In the genomic region with DNA sequence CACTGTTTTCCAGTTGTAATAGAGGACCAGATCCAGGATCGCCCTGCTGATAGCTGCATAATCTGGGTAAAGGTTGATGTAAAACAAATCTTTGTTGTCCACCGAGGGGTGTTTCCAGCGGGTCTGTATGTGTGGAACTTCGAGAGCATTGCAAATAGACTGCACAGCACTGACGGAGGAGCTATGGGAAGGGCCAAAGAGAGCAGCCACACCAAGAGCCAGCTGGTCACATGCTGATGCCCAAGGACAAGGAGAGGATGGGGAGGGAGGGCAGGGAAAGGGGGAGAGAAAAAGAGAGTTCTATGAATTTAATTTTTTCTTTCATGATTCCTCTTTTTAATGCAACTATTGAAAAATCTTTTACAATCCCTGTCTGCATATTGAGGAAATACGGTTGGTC, we compare ENCODE assay signal across 8 cellular contexts.
"Had no signal": no experiment of that assay in that cellular context is flagged by ENCODE, and none has a peak within 500 bp of the region (broad histone marks: within the 10 kb centered on the region; RNA-seq: fewer than 3 reads in every experiment).

No MANE protein-coding gene starts in this region.

- H2AFZ ChIP-seq: GM23248 had no signal

- ATAC-seq: HCT116, HepG2 had no signal

- H3K27ac ChIP-seq: GM23248 had no signal

- H3K4me3 ChIP-seq: GM23248, HAP-1 had no signal

- H3K36me3 ChIP-seq: HAP-1 had no signal

- H3K4me1 ChIP-seq: HAP-1 had no signal

- FAIRE-seq: HepG2 had no signal

- H3K9ac ChIP-seq: GM23248 had no signal

- DNase-seq: GM23248, GOT3, H7, HFFc6, KG1 had no signal
